Comparison of ENCODE assay signal across 31 cellular contexts in the genomic region with DNA sequence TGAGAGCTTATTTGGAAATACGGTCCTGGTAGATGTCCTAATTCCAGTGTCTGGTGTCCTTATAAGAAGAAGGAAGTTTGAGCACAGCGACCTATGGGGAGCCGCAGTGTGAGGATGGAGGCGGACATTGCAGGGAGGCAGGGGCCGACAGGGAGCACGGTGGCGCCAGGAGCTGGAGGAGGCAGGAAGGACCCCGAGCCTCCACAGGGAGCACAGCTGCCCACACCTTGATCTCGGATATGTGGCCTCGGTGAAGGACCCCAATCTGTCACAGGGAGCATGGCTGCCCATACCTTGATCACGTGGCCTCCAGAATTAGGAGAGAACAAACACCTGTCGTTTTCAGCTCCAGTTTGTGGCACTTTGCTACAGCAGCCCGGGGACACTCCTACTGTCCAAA.
"Had no signal": no experiment of that assay in that cellular context is flagged by ENCODE, and none has a peak within 500 bp of the region (broad histone marks: within the 10 kb centered on the region; RNA-seq: fewer than 3 reads in every experiment).

No MANE protein-coding gene starts in this region.

- H3K4me3 ChIP-seq: adrenal gland, body of pancreas, breast epithelium had no signal

- H3K36me3 ChIP-seq: adrenal gland, breast epithelium had no signal

- H3K4me1 ChIP-seq: adrenal gland, body of pancreas, breast epithelium had no signal

- H3K9me3 ChIP-seq: adrenal gland, body of pancreas, breast epithelium had no signal

- DNase-seq: activated CD4-positive, alpha-beta T cell treated with anti-CD3 and anti-CD28 coated beads, Interleukin-2, amount 10 ng/mL, durations not matched to agents 24 days and 14 days; activated CD4-positive, alpha-beta T cell treated with anti-CD3 and anti-CD28 coated beads, Interleukin-2, amount 50 U/mL, for 4 hours; activated CD8-positive, alpha-beta T cell treated with anti-CD3 and anti-CD28 coated beads for 36 hours; activated gamma-delta T cell treated with Interleukin-2 at 50 U/mL for 16 hours; activated naive CD4-positive, alpha-beta T cell treated with anti-CD3 and anti-CD28 coated beads for 36 hours; activated T-cell treated with anti-CD3 and anti-CD28 coated beads, Interleukin-2, amount 50 U/mL, for 1 hour; activated T-cell treated with anti-CD3 and anti-CD28 coated beads, Interleukin-2, amount 50 U/mL, for 72 hours; body of pancreas; NCI-H1092 treated with DMSO at 0.1 percent for 48 hours; NCI-H1417; NCI-H146; NCI-H187; NCI-H2029 treated with DMSO at 0.1 percent for 48 hours; NCI-H2107; NCI-H2171; NCI-H510A; NCI-H526; NCI-H748 treated with DMSO at 0.1 percent for 48 hours; NK-92 treated with Interleukin-12 subunit alpha and Interleukin-12 subunit beta, amount 100 ng/mL, for 24 hours; PC-3; SIG-M5; T-cell; T-helper 17 cell had no signal

- H3K27ac ChIP-seq: adrenal gland, body of pancreas, breast epithelium, RWPE1, VCaP had no signal

- ATAC-seq: activated CD8-positive, alpha-beta T cell treated with anti-CD3 and anti-CD28 coated beads for 36 hours; activated naive CD4-positive, alpha-beta T cell treated with anti-CD3 and anti-CD28 coated beads, Interleukin-2, amount 50 U/mL, for 72 hours; activated T-cell treated with anti-CD3 and anti-CD28 coated beads, Interleukin-2, amount 50 U/mL, for 72 hours; activated T-helper 17 cell treated with anti-CD3 and anti-CD28 coated beads, Interleukin-2, amount 50 U/mL, for 72 hours; body of pancreas; PC-3; Right ventricle myocardium inferior; SK-N-SH treated with all-trans-retinoic acid at 6 μM for 48 hours; T-cell; T-helper 17 cell had no signal

- H3K27me3 ChIP-seq: adrenal gland, body of pancreas had no signal
